Comparison of ENCODE assay signal across 1 cellular context in the genomic region with DNA sequence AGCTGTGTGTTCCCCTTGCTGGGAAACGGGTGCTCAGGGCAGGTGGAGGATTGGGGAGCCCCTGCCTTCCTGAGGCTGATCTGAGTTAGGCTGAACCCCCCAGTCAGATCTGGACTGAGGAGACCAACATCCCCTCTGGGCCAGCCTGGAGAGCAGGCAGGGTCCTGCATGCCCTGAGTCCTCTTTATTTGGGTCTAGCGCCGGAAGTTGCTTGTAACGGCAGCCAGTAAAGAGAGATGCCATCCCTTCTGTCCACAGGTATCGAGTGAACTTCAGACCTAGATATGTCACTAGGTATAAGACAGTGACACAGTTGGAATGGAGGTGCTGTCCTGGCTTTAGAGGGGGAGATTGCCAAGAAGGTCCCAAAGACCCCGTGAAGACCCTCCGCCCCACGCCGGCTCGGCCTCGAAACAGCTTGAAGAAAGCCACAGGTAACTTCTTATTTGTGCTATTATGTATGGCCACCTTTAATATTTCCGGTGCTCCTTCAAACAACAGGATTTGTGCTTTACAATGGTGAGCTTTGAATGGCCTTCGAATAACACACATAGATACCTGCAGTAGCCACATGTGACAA.
TF ChIP-seq lines count a peak whose summit lies in the region.

No MANE protein-coding gene starts in this region.

TF ChIP-seq in IMR-90, 13 proteins besides CTCF, POLR2A, EP300 and RAD21:
- TF ChIP-seq, protein P1, sequence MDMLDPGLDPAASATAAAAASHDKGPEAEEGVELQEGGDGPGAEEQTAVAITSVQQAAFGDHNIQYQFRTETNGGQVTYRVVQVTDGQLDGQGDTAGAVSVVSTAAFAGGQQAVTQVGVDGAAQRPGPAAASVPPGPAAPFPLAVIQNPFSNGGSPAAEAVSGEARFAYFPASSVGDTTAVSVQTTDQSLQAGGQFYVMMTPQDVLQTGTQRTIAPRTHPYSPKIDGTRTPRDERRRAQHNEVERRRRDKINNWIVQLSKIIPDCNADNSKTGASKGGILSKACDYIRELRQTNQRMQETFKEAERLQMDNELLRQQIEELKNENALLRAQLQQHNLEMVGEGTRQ (IDR thresholded peaks at IDR 0.05; ENCODE audit: low read depth, low read length), result no peak
- TF ChIP-seq RFX5 (IDR thresholded peaks at IDR 0.05; ENCODE audit: low read depth, low read length), result no peak
- no peak for TF ChIP-seq CHD1 (IDR thresholded peaks at IDR 0.05; ENCODE audit: low read depth, low read length)
- no peak for TF ChIP-seq MAFK (IDR thresholded peaks at IDR 0.05; ENCODE audit: low read depth, low read length)
- TF ChIP-seq SMC3 (IDR thresholded peaks at IDR 0.05; ENCODE audit: low read depth, low read length), result no peak
- no peak for TF ChIP-seq BHLHE40 (IDR thresholded peaks at IDR 0.05; ENCODE audit: low read depth, low read length)
- TF ChIP-seq MXI1 (IDR thresholded peaks at IDR 0.05; ENCODE audit: borderline replicate concordance, low read depth, low read length), result no peak
- no peak for TF ChIP-seq FOS (IDR thresholded peaks at IDR 0.05; ENCODE audit: low read depth, low read length)
- TF ChIP-seq, protein P2, sequence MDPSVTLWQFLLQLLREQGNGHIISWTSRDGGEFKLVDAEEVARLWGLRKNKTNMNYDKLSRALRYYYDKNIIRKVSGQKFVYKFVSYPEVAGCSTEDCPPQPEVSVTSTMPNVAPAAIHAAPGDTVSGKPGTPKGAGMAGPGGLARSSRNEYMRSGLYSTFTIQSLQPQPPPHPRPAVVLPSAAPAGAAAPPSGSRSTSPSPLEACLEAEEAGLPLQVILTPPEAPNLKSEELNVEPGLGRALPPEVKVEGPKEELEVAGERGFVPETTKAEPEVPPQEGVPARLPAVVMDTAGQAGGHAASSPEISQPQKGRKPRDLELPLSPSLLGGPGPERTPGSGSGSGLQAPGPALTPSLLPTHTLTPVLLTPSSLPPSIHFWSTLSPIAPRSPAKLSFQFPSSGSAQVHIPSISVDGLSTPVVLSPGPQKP (IDR thresholded peaks at IDR 0.05; ENCODE audit: borderline replicate concordance, low read depth, low read length), result no peak
